In the genomic region with DNA sequence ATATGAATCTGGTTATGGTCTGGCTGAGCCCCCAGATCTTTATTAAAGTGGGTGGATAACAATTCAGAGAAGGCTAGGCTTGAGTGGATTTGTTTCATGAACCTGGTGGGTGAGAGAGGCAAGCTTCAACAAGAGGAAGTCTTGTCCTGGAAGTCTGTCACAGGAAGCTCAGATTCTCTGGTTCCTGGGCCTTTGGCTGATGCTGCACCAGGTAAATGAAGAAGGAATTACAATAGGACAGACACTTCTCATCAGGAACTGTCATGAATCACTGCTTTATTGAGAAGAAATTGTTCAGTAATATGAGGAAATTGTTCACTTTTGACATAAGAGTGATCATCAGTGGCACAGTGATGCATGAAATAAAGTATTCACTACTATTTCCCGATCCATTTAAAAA, we compare ENCODE assay signal across 26 cellular contexts.
A peak's percentile ranks its signal among the peaks of the same experiment; 100 is the strongest.
DNase-seq lines count a peak whose midpoint lies in the region; ATAC-seq, FAIRE-seq and TF ChIP-seq lines count a peak whose summit lies in the region.
"Had no signal": no experiment of that assay in that cellular context is flagged by ENCODE, and none has a peak within 500 bp of the region (broad histone marks: within the 10 kb centered on the region; RNA-seq: fewer than 3 reads in every experiment).

No MANE protein-coding gene starts in this region.

- H3K36me3 ChIP-seq in HepG2 (replicated peaks in 1 of 2; ENCODE audit: control insufficient read depth in 1 of 2, insufficient read depth in 2 of 2, low read length in 2 of 2) (no peaks in the 10 kb centered on the region), right lobe of liver (no peaks in the 10 kb centered on the region), bronchial epithelial cell (ENCODE audit: control insufficient read depth, insufficient read depth, low read length) (no peaks in the 10 kb centered on the region), neural cell (ENCODE audit: insufficient read depth, low read length) (no peaks in the 10 kb centered on the region), left ventricle myocardium inferior (no peaks in the 10 kb centered on the region)
- H3K36me3 ChIP-seq: BE2C; BLaER1 treated with 17β-estradiol and CSF1 and Interleukin-3, amounts not matched to agents 10 nM and 100 nM had no signal

- TF ChIP-seq CTCF in HepG2 (CRISPR knock-in tag; IDR thresholded peaks at IDR 0.05) (no peak), right lobe of liver (IDR thresholded peaks at IDR 0.05) (no peak), bronchial epithelial cell (IDR thresholded peaks at IDR 0.05; ENCODE audit: insufficient read depth, low read length, severe bottlenecking) (no peak), neural cell (IDR thresholded peaks at IDR 0.05; ENCODE audit: poor library complexity, severe bottlenecking) (no peak), left ventricle myocardium inferior (IDR thresholded peaks at IDR 0.05; ENCODE audit: borderline replicate concordance) (no peak)

- no peaks in the 10 kb centered on the region for H4K20me1 ChIP-seq in HepG2 (ENCODE audit: insufficient read depth, low read length)
- no peaks in the 10 kb centered on the region for H4K20me1 ChIP-seq in neural cell (ENCODE audit: insufficient read depth)
- H4K20me1 ChIP-seq: BLaER1 treated with 17β-estradiol and CSF1 and Interleukin-3, amounts not matched to agents 10 nM and 100 nM had no signal

- TF ChIP-seq EP300 in HepG2 (IDR thresholded peaks at IDR 0.05; ENCODE audit: low read depth in 2 of 2, low read length in 2 of 2) (no peak), HepG2 (CRISPR knock-in tag; IDR thresholded peaks at IDR 0.05; ENCODE audit: borderline replicate concordance) (no peak), neural cell (conservative IDR thresholded peaks at IDR 0.05; ENCODE audit: poor library complexity, severe bottlenecking) (peak; percentile 87)

- CTCF ChIA-PET in HepG2 (lab: Yijun Ruan, JAX; ENCODE audit: low intra/inter-chr PET ratio, low total read pairs), result no interaction called here

- H3K9ac ChIP-seq in HepG2 (ENCODE audit: insufficient read depth, low read depth, low read length) (no peak overlapping the region), neural cell (ENCODE audit: low read length) (no peak overlapping the region)
- H3K9ac ChIP-seq: BLaER1 treated with 17β-estradiol and CSF1 and Interleukin-3, amounts not matched to agents 10 nM and 100 nM; GM23248 had no signal

- H3K4me2 ChIP-seq in HepG2 (ENCODE audit: low read depth, low read length) (no peak overlapping the region), neural cell (ENCODE audit: low read length) (no peak overlapping the region)
- H3K4me2 ChIP-seq: A549; BLaER1 treated with 17β-estradiol and CSF1 and Interleukin-3, amounts not matched to agents 10 nM and 100 nM had no signal

- H3K27me3 ChIP-seq in HepG2 (ENCODE audit: control insufficient read depth in 1 of 2, insufficient read depth in 2 of 2, low read length in 2 of 2) (no peaks in the 10 kb centered on the region), right lobe of liver (no peaks in the 10 kb centered on the region), bronchial epithelial cell (ENCODE audit: control insufficient read depth, insufficient read depth, low read length) (no peaks in the 10 kb centered on the region), neural cell (ENCODE audit: insufficient read depth, low read depth, low read length) (no peaks in the 10 kb centered on the region), left ventricle myocardium inferior (ENCODE audit: low read depth) (no peaks in the 10 kb centered on the region)
- H3K27me3 ChIP-seq: BE2C; BLaER1 treated with 17β-estradiol and CSF1 and Interleukin-3, amounts not matched to agents 10 nM and 100 nM had no signal

- peaks cover 6% of the 10 kb centered on the region for H3K79me2 ChIP-seq in HepG2 (ENCODE audit: insufficient read depth, low read length)
- no peaks in the 10 kb centered on the region for H3K79me2 ChIP-seq in neural cell (replicated peaks; ENCODE audit: insufficient read depth, low read length)

- ATAC-seq in HepG2, result no peak
- no peak for ATAC-seq in right lobe of liver
- ATAC-seq: A549 had no signal

- no peak overlapping the region for H3K4me3 ChIP-seq in HepG2 (replicated peaks in 1 of 3; ENCODE audit: insufficient read depth in 1 of 3, low read depth in 2 of 3, low read length in 3 of 3)
- no peak overlapping the region for H3K4me3 ChIP-seq in right lobe of liver
- H3K4me3 ChIP-seq in bronchial epithelial cell (ENCODE audit: low read depth, low read length), result no peak overlapping the region
- no peak overlapping the region for H3K4me3 ChIP-seq in neural cell (ENCODE audit: low read length)
- no peak overlapping the region for H3K4me3 ChIP-seq in left ventricle myocardium inferior
- H3K4me3 ChIP-seq: A549; BLaER1 treated with 17β-estradiol and CSF1 and Interleukin-3, amounts not matched to agents 10 nM and 100 nM; GM23248 had no signal

- TF ChIP-seq RAD21 in HepG2 (CRISPR knock-in tag; IDR thresholded peaks at IDR 0.05) (no peak), neural cell (conservative IDR thresholded peaks at IDR 0.05) (no peak)

- peak overlapping the region; percentile 86 for H3K27ac ChIP-seq in HepG2 (ENCODE audit: extremely low read length, insufficient read depth, low read length)
- no peak overlapping the region for H3K27ac ChIP-seq in right lobe of liver
- peak overlapping the region; percentile 63 for H3K27ac ChIP-seq in neural cell (ENCODE audit: low read length)
- no peak overlapping the region for H3K27ac ChIP-seq in left ventricle myocardium inferior (replicated peaks)
- H3K27ac ChIP-seq: A549; BLaER1 treated with 17β-estradiol and CSF1 and Interleukin-3, amounts not matched to agents 10 nM and 100 nM; GM23248 had no signal

- intact Hi-C loops in HepG2 (cut with micrococcal nuclease; ENCODE audit: unreplicated experiment), result no loop called here
- intact Hi-C loops in right lobe of liver (cut with DNase I), result loop anchor here in 1 of 2 donors (10.0 kb wide), 1 partner anchor 206 kb away; no protein-coding TSS in a partner anchor
- intact Hi-C loops in left ventricle myocardium inferior (cut with micrococcal nuclease), result no loop called here

- WGBS in HepG2 (ENCODE audit: low lambda C conversion rate), result 98% methylated on average over 1 of the region's 1 CpG
- WGBS in right lobe of liver (ENCODE audit: insufficient coverage, low coverage, low lambda C conversion rate, missing lambda C conversion rate), result 79% methylated on average over 1 of the region's 1 CpG

- no TSS peak for BruUV-seq in HepG2 (replicated peaks; lab: Mats Ljungman, UMichigan)

- TF ChIP-seq POLR2A in HepG2 (IDR thresholded peaks at IDR 0.05; ENCODE audit: insufficient read depth in 1 of 2, low read depth in 2 of 2, low read length in 2 of 2) (no peak), right lobe of liver (IDR thresholded peaks at IDR 0.05) (no peak)

- POLR2A ChIA-PET in HepG2 (lab: Yijun Ruan, JAX), result interaction anchor here (1.4 kb wide), 1 partner anchor 58 kb away, joined by 5 read pairs; no protein-coding TSS in a partner anchor

- FAIRE-seq in HepG2 (lab: Jason Lieb, UNC), result no peak
- FAIRE-seq in bronchial epithelial cell (lab: Jason Lieb, UNC), result peak; percentile 13
- FAIRE-seq in islet of Langerhans (lab: Jason Lieb, UNC), result peak; percentile 62
- FAIRE-seq: A549, D721Med, GM12891, GM19239, H1 had no signal

- H3K9me3 ChIP-seq in HepG2 (ENCODE audit: low read length) (no peaks in the 10 kb centered on the region), right lobe of liver (no peaks in the 10 kb centered on the region), neural cell (ENCODE audit: low read length) (no peaks in the 10 kb centered on the region), left ventricle myocardium inferior (replicated peaks) (no peaks in the 10 kb centered on the region)
- H3K9me3 ChIP-seq: A549; BE2C; BLaER1 treated with 17β-estradiol and CSF1 and Interleukin-3, amounts not matched to agents 10 nM and 100 nM had no signal

- no peaks in the 10 kb centered on the region for H3K9me2 ChIP-seq in neural cell (ENCODE audit: insufficient read depth, low read length)

- H2AFZ ChIP-seq in HepG2 (ENCODE audit: low read length), result no peak overlapping the region
- H2AFZ ChIP-seq in neural cell (ENCODE audit: low read depth, low read length), result no peak overlapping the region
- H2AFZ ChIP-seq: GM23248 had no signal

- peaks cover 68% of the 10 kb centered on the region for H3K4me1 ChIP-seq in HepG2 (ENCODE audit: insufficient read depth, low read length)
- H3K4me1 ChIP-seq in right lobe of liver, result peaks cover 0 to 25% (median 9%) of the 10 kb centered on the region in 4 donors
- H3K4me1 ChIP-seq in left ventricle myocardium inferior, result peaks cover 22% of the 10 kb centered on the region
- H3K4me1 ChIP-seq: BE2C had no signal

- H3F3A ChIP-seq in neural cell (ENCODE audit: insufficient read depth, low read length, poor library complexity, severe bottlenecking), result no peaks in the 10 kb centered on the region

- in situ Hi-C loops in HepG2 (cut with HindIII; ENCODE audit: extremely low pct_ligation_motif_present, low pct_unique_long_range_greater_than_20kb), result no loop called here

- DNase-seq in HepG2 (ENCODE audit: low spot score) (no peak), right lobe of liver (no peak), bronchial epithelial cell (ENCODE audit: low read depth) (peak; percentile 56), DMS53 treated with DMSO at 0.1 percent for 48 hours (lab: John Stamatoyannopoulos, UW; ENCODE audit: unreplicated experiment) (no peak), T1000 (lab: John Stamatoyannopoulos, UW) (no peak), left ventricle myocardium inferior (no peak)
- DNase-seq: 8988T; ACHN; AML-193; BE2C; CD4-positive, alpha-beta T cell; CD8-positive, alpha-beta memory T cell; DMS 273 treated with DMSO at 0.1 percent for 48 hours; DMS79 treated with DMSO at 0.1 percent for 48 hours; GF-D8; GM23248; H7; HCEC 1CT had no signal

TF ChIP-seq in HepG2, 621 proteins besides CTCF, POLR2A, EP300 and RAD21 (continues in another document):
- TF ChIP-seq ZNF616 (CRISPR knock-in tag; IDR thresholded peaks at IDR 0.05; ENCODE audit: low read depth) (no peak), ZNF644 (CRISPR knock-in tag; IDR thresholded peaks at IDR 0.05; ENCODE audit: low read depth) (no peak), ZSCAN22 (CRISPR knock-in tag; IDR thresholded peaks at IDR 0.05) (no peak)

TF ChIP-seq in neural cell, 6 proteins besides CTCF, POLR2A, EP300 and RAD21 (continues in another document):
- TF ChIP-seq POLR2AphosphoS5 (IDR thresholded peaks at IDR 0.05) (peak; percentile 57), TAF1 (IDR thresholded peaks at IDR 0.05; ENCODE audit: low read depth) (no peak)

Comparison
In these comparisons a context has a peak if more than half of its experiments do, and no peak if none do; other contexts are left out.
1. H3K27ac ChIP-seq: peak in HepG2 (single experiment) and neural cell (single experiment); none in right lobe of liver (0 of 3) and left ventricle myocardium inferior (single experiment).